Comparison of ENCODE assay signal across 12 cellular contexts in genomic region chr17:44327715-44328449, GRCh38. TPM values are rescaled to one million over a fixed set of nuclear protein-coding genes. Genes with fewer than 3 reads are reported as not detected.
DNase-seq lines count a peak whose midpoint lies in the region; ATAC-seq and TF ChIP-seq lines count a peak whose summit lies in the region.
"Had no signal": no experiment of that assay in that cellular context is flagged by ENCODE, and none has a peak within 500 bp of the region (broad histone marks: within the 10 kb centered on the region; RNA-seq: fewer than 3 reads in every experiment).

No MANE protein-coding gene starts in this region.

- no peak overlapping the region for H3K4me3 ChIP-seq in psoas muscle

- DNase-seq in activated naive CD4-positive, alpha-beta T cell treated with anti-CD3 and anti-CD28 coated beads for 36 hours = no peak
- no peak for DNase-seq in activated naive CD4-positive, alpha-beta T cell treated with anti-CD3 and anti-CD28 coated beads, Interleukin-2, amount 50 U/mL, for 16 hours
- no peak for DNase-seq in activated T-helper 1 cell treated with anti-CD3 and anti-CD28 coated beads, Interleukin-12 subunit alpha, Interleukin-12 subunit beta, Interleukin-2, Interleukin-4 antibody, amounts not matched to agents 30 ng/mL and 10 ng/mL and 1 ng/mL, durations not matched to agents 14 hours and 24 hours and 36 hours (ENCODE audit: low spot score)
- no peak for DNase-seq in psoas muscle
- no peak for DNase-seq in SIG-M5 (lab: John Stamatoyannopoulos, UW)
- DNase-seq in stimulated activated CD4-positive, alpha-beta T cell treated with anti-CD3 and anti-CD28 coated beads, Interleukin-4, amount 100 ng/mL, for 1 hour = no peak
- DNase-seq: left colon, NCI-H187 treated with DMSO at 0.1 percent for 48 hours had no signal

- no peaks in the 10 kb centered on the region for H3K9me3 Mint-ChIP-seq in activated naive CD4-positive, alpha-beta T cell treated with anti-CD3 and anti-CD28 coated beads for 36 hours
- H3K9me3 Mint-ChIP-seq in activated T-helper 1 cell treated with anti-CD3 and anti-CD28 coated beads, Interleukin-12 subunit alpha, Interleukin-12 subunit beta, Interleukin-2, Interleukin-4 antibody, amounts not matched to agents 30 ng/mL and 10 ng/mL and 1 ng/mL, durations not matched to agents 14 hours and 24 hours and 36 hours = no peaks in the 10 kb centered on the region

- no peak for TF ChIP-seq CTCF in psoas muscle (IDR thresholded peaks at IDR 0.05)

- H3K36me3 Mint-ChIP-seq in activated naive CD4-positive, alpha-beta T cell treated with anti-CD3 and anti-CD28 coated beads for 36 hours (ENCODE audit: low read depth) = no peaks in the 10 kb centered on the region
- H3K36me3 Mint-ChIP-seq in activated T-helper 1 cell treated with anti-CD3 and anti-CD28 coated beads, Interleukin-12 subunit alpha, Interleukin-12 subunit beta, Interleukin-2, Interleukin-4 antibody, amounts not matched to agents 30 ng/mL and 10 ng/mL and 1 ng/mL, durations not matched to agents 14 hours and 24 hours and 36 hours (ENCODE audit: low read depth) = peaks cover 4% of the 10 kb centered on the region

- H3K9me3 ChIP-seq in psoas muscle = no peaks in the 10 kb centered on the region
- H3K9me3 ChIP-seq: neutrophil, vagina had no signal

- WGBS in psoas muscle, 3 donors = 67 to 73% (median 67%) methylated on average over 7 of the region's 7 CpGs

- H3K27ac ChIP-seq in psoas muscle = peak overlapping the region; percentile 23

- no peak for ATAC-seq in psoas muscle
- ATAC-seq: left colon had no signal

- peaks cover 16% of the 10 kb centered on the region for H3K4me1 ChIP-seq in psoas muscle

- intact Hi-C loops in activated naive CD4-positive, alpha-beta T cell treated with anti-CD3 and anti-CD28 coated beads for 36 hours (cut with micrococcal nuclease) = loop anchor here (5.0 kb wide), 1 partner anchor 261 kb away; the partner anchor contains the start of gene LSM12
- intact Hi-C loops in activated T-helper 1 cell treated with anti-CD3 and anti-CD28 coated beads, Interleukin-12 subunit alpha, Interleukin-12 subunit beta, Interleukin-2, Interleukin-4 antibody, amounts not matched to agents 30 ng/mL and 10 ng/mL and 1 ng/mL, durations not matched to agents 14 hours and 24 hours and 36 hours (cut with micrococcal nuclease) = loop anchor here (2.0 to 10.0 kb wide), 4 partner anchors 187 to 321 kb away; partner anchors contain the start of genes HDAC5, HROB and LSM12
- intact Hi-C loops in psoas muscle (cut with DNase I) = loop anchor here in 1 of 2 donors (5.0 kb wide), 1 partner anchor 116 kb away; no protein-coding TSS in a partner anchor

- H3K27ac Mint-ChIP-seq in activated naive CD4-positive, alpha-beta T cell treated with anti-CD3 and anti-CD28 coated beads for 36 hours = no peak overlapping the region
- peak overlapping the region; percentile 61 for H3K27ac Mint-ChIP-seq in activated T-helper 1 cell treated with anti-CD3 and anti-CD28 coated beads, Interleukin-12 subunit alpha, Interleukin-12 subunit beta, Interleukin-2, Interleukin-4 antibody, amounts not matched to agents 30 ng/mL and 10 ng/mL and 1 ng/mL, durations not matched to agents 14 hours and 24 hours and 36 hours

- no peaks in the 10 kb centered on the region for H3K27me3 Mint-ChIP-seq in activated naive CD4-positive, alpha-beta T cell treated with anti-CD3 and anti-CD28 coated beads for 36 hours (ENCODE audit: low read depth)
- H3K27me3 Mint-ChIP-seq in activated T-helper 1 cell treated with anti-CD3 and anti-CD28 coated beads, Interleukin-12 subunit alpha, Interleukin-12 subunit beta, Interleukin-2, Interleukin-4 antibody, amounts not matched to agents 30 ng/mL and 10 ng/mL and 1 ng/mL, durations not matched to agents 14 hours and 24 hours and 36 hours (ENCODE audit: insufficient read depth) = no peaks in the 10 kb centered on the region

- peak overlapping the region; percentile 1 for H3K4me3 Mint-ChIP-seq in activated naive CD4-positive, alpha-beta T cell treated with anti-CD3 and anti-CD28 coated beads for 36 hours
- peak overlapping the region; percentile 59 for H3K4me3 Mint-ChIP-seq in activated T-helper 1 cell treated with anti-CD3 and anti-CD28 coated beads, Interleukin-12 subunit alpha, Interleukin-12 subunit beta, Interleukin-2, Interleukin-4 antibody, amounts not matched to agents 30 ng/mL and 10 ng/mL and 1 ng/mL, durations not matched to agents 14 hours and 24 hours and 36 hours

- CTCF ChIA-PET in activated naive CD4-positive, alpha-beta T cell treated with anti-CD3 and anti-CD28 coated beads for 36 hours (lab: Charles Lee) = interaction anchor here (1.2 to 1.8 kb wide), 4 partner anchors 14 to 124 kb away, joined by 3 to 5 read pairs (median 4); partner anchors contain the start of gene GRN

- H3K4me1 Mint-ChIP-seq in activated naive CD4-positive, alpha-beta T cell treated with anti-CD3 and anti-CD28 coated beads for 36 hours (ENCODE audit: low read depth) = peaks cover 30% of the 10 kb centered on the region
- H3K4me1 Mint-ChIP-seq in activated T-helper 1 cell treated with anti-CD3 and anti-CD28 coated beads, Interleukin-12 subunit alpha, Interleukin-12 subunit beta, Interleukin-2, Interleukin-4 antibody, amounts not matched to agents 30 ng/mL and 10 ng/mL and 1 ng/mL, durations not matched to agents 14 hours and 24 hours and 36 hours (ENCODE audit: low read depth) = peaks cover 17% of the 10 kb centered on the region

- no peaks in the 10 kb centered on the region for H3K27me3 ChIP-seq in psoas muscle (ENCODE audit: insufficient read depth in 3 of 3, low read length in 2 of 3)
- H3K27me3 ChIP-seq: neutrophil, vagina had no signal

- H3K36me3 ChIP-seq in psoas muscle (ENCODE audit: insufficient read depth in 1 of 2, low read depth in 1 of 2) = no peaks in the 10 kb centered on the region
- H3K36me3 ChIP-seq: neutrophil, vagina had no signal

RNA-seq across cellular contexts. Expression of gene SLC25A39, which starts 3.3 kb away (rescaled TPM):
- total RNA-seq in activated naive CD4-positive, alpha-beta T cell treated with anti-CD3 and anti-CD28 coated beads for 36 hours = 100 to 1,000 TPM; 146 to 149 TPM
- 169 and 180 TPM in 2 replicates for total RNA-seq in activated T-helper 1 cell treated with anti-CD3 and anti-CD28 coated beads, Interleukin-12 subunit alpha, Interleukin-12 subunit beta, Interleukin-2, Interleukin-4 antibody, amounts not matched to agents 30 ng/mL and 10 ng/mL and 1 ng/mL, durations not matched to agents 14 hours and 24 hours and 36 hours
- 10 to 100 TPM; 36.4 to 57.8 (median 41.0) TPM for total RNA-seq in psoas muscle
- 10 to 100 TPM; 37.1 to 79.3 (median 42.4) TPM for polyA plus RNA-seq in psoas muscle

RNA-seq across cellular contexts. Expression of gene GRN, which starts 17.2 kb away (rescaled TPM):
- total RNA-seq in activated naive CD4-positive, alpha-beta T cell treated with anti-CD3 and anti-CD28 coated beads for 36 hours = 10 to 100 TPM; 47.1 to 50.5 TPM
- total RNA-seq in activated T-helper 1 cell treated with anti-CD3 and anti-CD28 coated beads, Interleukin-12 subunit alpha, Interleukin-12 subunit beta, Interleukin-2, Interleukin-4 antibody, amounts not matched to agents 30 ng/mL and 10 ng/mL and 1 ng/mL, durations not matched to agents 14 hours and 24 hours and 36 hours = 32.7 and 42.9 TPM in 2 replicates
- total RNA-seq in psoas muscle = 10 to 100 TPM; 37.2 to 61.0 (median 58.6) TPM
- 10 to 100 TPM; 30.8 to 44.4 (median 31.6) TPM for polyA plus RNA-seq in psoas muscle

RNA-seq across cellular contexts. Expression of gene RUNDC3A, which starts 19.5 kb away (rescaled TPM):
- under 1 TPM in 1 of 2 experiments, not detected in 1; 0.17 TPM for total RNA-seq in activated naive CD4-positive, alpha-beta T cell treated with anti-CD3 and anti-CD28 coated beads for 36 hours
- 0.13 and 0.22 TPM in 2 replicates for total RNA-seq in activated T-helper 1 cell treated with anti-CD3 and anti-CD28 coated beads, Interleukin-12 subunit alpha, Interleukin-12 subunit beta, Interleukin-2, Interleukin-4 antibody, amounts not matched to agents 30 ng/mL and 10 ng/mL and 1 ng/mL, durations not matched to agents 14 hours and 24 hours and 36 hours
- under 1 TPM in 1 of 4 donors, not detected in 3; 0.39 TPM for total RNA-seq in psoas muscle
- under 1 TPM; 0.09 to 0.21 (median 0.11) TPM for polyA plus RNA-seq in psoas muscle

RNA-seq across cellular contexts. Expression of gene FAM171A2, which starts 35.8 kb away (rescaled TPM):
- total RNA-seq in activated naive CD4-positive, alpha-beta T cell treated with anti-CD3 and anti-CD28 coated beads for 36 hours = under 1 TPM; 0.12 to 0.21 TPM
- total RNA-seq in activated T-helper 1 cell treated with anti-CD3 and anti-CD28 coated beads, Interleukin-12 subunit alpha, Interleukin-12 subunit beta, Interleukin-2, Interleukin-4 antibody, amounts not matched to agents 30 ng/mL and 10 ng/mL and 1 ng/mL, durations not matched to agents 14 hours and 24 hours and 36 hours = 0.10 and 0.29 TPM in 2 replicates
- total RNA-seq in psoas muscle = under 1 TPM; 0.11 to 0.22 (median 0.20) TPM
- under 1 TPM; 0.06 to 0.23 (median 0.08) TPM for polyA plus RNA-seq in psoas muscle
- total RNA-seq: T-helper 1 cell treated with Interleukin-12 subunit alpha and Interleukin-12 subunit beta and Interleukin-4 antibody, amounts not matched to agents 30 ng/mL and 1 ng/mL, for 36 hours had no signal

RNA-seq across cellular contexts. Expression of gene SLC4A1, which starts 59.9 kb away (rescaled TPM):
- total RNA-seq in activated naive CD4-positive, alpha-beta T cell treated with anti-CD3 and anti-CD28 coated beads for 36 hours = not detected
- total RNA-seq in activated T-helper 1 cell treated with anti-CD3 and anti-CD28 coated beads, Interleukin-12 subunit alpha, Interleukin-12 subunit beta, Interleukin-2, Interleukin-4 antibody, amounts not matched to agents 30 ng/mL and 10 ng/mL and 1 ng/mL, durations not matched to agents 14 hours and 24 hours and 36 hours = not detected in 2 replicates
- 1 to 10 TPM in 2 of 4 donors, under 1 TPM in 1, not detected in 1; 0.26 to 7.2 (median 2.2) TPM for total RNA-seq in psoas muscle
- polyA plus RNA-seq in psoas muscle = under 1 TPM in 1 of 3 donors, not detected in 2; 0.29 TPM
- total RNA-seq: activated CD8-positive, alpha-beta memory T cell treated with anti-CD3 and anti-CD28 coated beads for 36 hours; left colon; T-helper 1 cell treated with Interleukin-12 subunit alpha and Interleukin-12 subunit beta and Interleukin-4 antibody, amounts not matched to agents 30 ng/mL and 1 ng/mL, for 36 hours; vagina had no signal
